In genomic region chr18:12886498-12887126, GRCh38 we compare ENCODE assay signal across 8 cellular contexts. TPM values are rescaled to one million over a fixed set of nuclear protein-coding genes. Genes with fewer than 3 reads are reported as not detected.
A peak's percentile ranks its signal among the peaks of the same experiment; 100 is the strongest.
DNase-seq lines count a peak whose midpoint lies in the region; TF ChIP-seq lines count a peak whose summit lies in the region.

No MANE protein-coding gene starts in this region.

- peaks cover 7% of the 10 kb centered on the region for H3K79me1 ChIP-seq in mesendoderm (ENCODE audit: low read length)

- H3K4ac ChIP-seq in mesendoderm (ENCODE audit: low read depth, low read length) = no peak overlapping the region

- no CpG with 5 or more reads among the region's 2 CpGs for WGBS in mesendoderm (ENCODE audit: extremely low coverage, insufficient coverage, low lambda C conversion rate)

- H3K18ac ChIP-seq in mesendoderm (ENCODE audit: low read length) = no peak overlapping the region

- DNase-seq in DMS 273 (lab: John Stamatoyannopoulos, UW; ENCODE audit: unreplicated experiment) (peak; percentile 65), DMS 273 treated with DMSO at 0.1 percent for 48 hours (lab: John Stamatoyannopoulos, UW) (no peak), HT-29 (ENCODE audit: low spot score) (peak; percentile 69), mesendoderm (peak; percentile 60), NCI-H345 treated with DMSO at 0.1 percent for 48 hours (lab: John Stamatoyannopoulos, UW; ENCODE audit: unreplicated experiment) (no peak), Peyer's patch (no peak), NCI-H1436 treated with DMSO at 0.1 percent for 48 hours (lab: John Stamatoyannopoulos, UW) (no peak)

- peaks cover 11% of the 10 kb centered on the region for H3K4me1 ChIP-seq in mesendoderm (ENCODE audit: control insufficient read depth, low read depth, low read length)
- peaks cover 0 to 9% (median 2%) of the 10 kb centered on the region in 4 donors for H3K4me1 ChIP-seq in Peyer's patch

- no peaks in the 10 kb centered on the region for H3K9me3 ChIP-seq in Peyer's patch

- no peak overlapping the region for H2AK5ac ChIP-seq in mesendoderm (ENCODE audit: low read length)

- H3K27ac ChIP-seq in mesendoderm (ENCODE audit: low read depth, low read length) (no peak overlapping the region), Peyer's patch (no peak overlapping the region)

- H4K5ac ChIP-seq in mesendoderm (ENCODE audit: low read length) = no peak overlapping the region

- H2BK15ac ChIP-seq in mesendoderm (replicated peaks; ENCODE audit: low read depth) = no peak overlapping the region

- H3K4me3 ChIP-seq in WI38 (ENCODE audit: low read depth, low read length) = no peak overlapping the region
- no peak overlapping the region for H3K4me3 ChIP-seq in mesendoderm (ENCODE audit: low read length)
- H3K4me3 ChIP-seq in Peyer's patch = no peak overlapping the region

- H3K36me3 ChIP-seq in mesendoderm (ENCODE audit: control insufficient read depth, insufficient read depth, low read length) (no peaks in the 10 kb centered on the region), Peyer's patch (no peaks in the 10 kb centered on the region)

- H2BK120ac ChIP-seq in mesendoderm (ENCODE audit: low read depth, low read length) = no peak overlapping the region

- peak; percentile 32; the same call in 1 of the 2 replicates for TF ChIP-seq CTCF in WI38 (IDR thresholded peaks at IDR 0.05; ENCODE audit: low read depth, low read length)
- peak in 3 of 6 experiments; percentile 21 to 41 (median 25) for TF ChIP-seq CTCF in Peyer's patch (IDR thresholded peaks at IDR 0.05)

- H3K23ac ChIP-seq in mesendoderm (ENCODE audit: low read length) = no peak overlapping the region

- H3K27me3 ChIP-seq in mesendoderm (ENCODE audit: insufficient read depth, low read length, poor library complexity) (no peaks in the 10 kb centered on the region), Peyer's patch (no peaks in the 10 kb centered on the region)

- no peak for TF ChIP-seq POLR2A in Peyer's patch (IDR thresholded peaks at IDR 0.05)

- H3K9ac ChIP-seq in mesendoderm (ENCODE audit: low read length) = no peak overlapping the region

- peaks cover 16% of the 10 kb centered on the region for H3K79me2 ChIP-seq in mesendoderm (ENCODE audit: control insufficient read depth, insufficient read depth, low read length)

- H3K56ac ChIP-seq in mesendoderm (ENCODE audit: low read length) = no peak overlapping the region

- H3K4me2 ChIP-seq in mesendoderm (ENCODE audit: low read length) = no peak overlapping the region

- no peak overlapping the region for H2BK5ac ChIP-seq in mesendoderm (ENCODE audit: low read length)

- H4K8ac ChIP-seq in mesendoderm (ENCODE audit: low read depth, low read length) = no peak overlapping the region

RNA-seq across cellular contexts. Expression of gene PTPN2, which starts 2.6 kb away (rescaled TPM):
- total RNA-seq in HT-29 (2014; rRNA removed; shearing (Covaris generic)) = 22.1 and 27.7 TPM in 2 replicates
- polyA plus RNA-seq in mesendoderm (2013, experiment 1 of 2) = 53.1 TPM
- 50.1 TPM for polyA plus RNA-seq in mesendoderm (2013, experiment 2 of 2)
- 10 to 100 TPM; 28.9 to 43.7 (median 29.3) TPM for total RNA-seq in Peyer's patch

Comparison
In these comparisons a context has a peak if more than half of its experiments do, and no peak if none do; other contexts are left out.
1. DNase-seq: peak in DMS 273 (single experiment), HT-29 (single experiment) and mesendoderm (single experiment); none in DMS 273 treated with DMSO at 0.1 percent for 48 hours (single experiment), NCI-H345 treated with DMSO at 0.1 percent for 48 hours (single experiment), Peyer's patch (0 of 3) and NCI-H1436 treated with DMSO at 0.1 percent for 48 hours (single experiment).